ENCODE assay signal across 20 cellular contexts in the genomic region with DNA sequence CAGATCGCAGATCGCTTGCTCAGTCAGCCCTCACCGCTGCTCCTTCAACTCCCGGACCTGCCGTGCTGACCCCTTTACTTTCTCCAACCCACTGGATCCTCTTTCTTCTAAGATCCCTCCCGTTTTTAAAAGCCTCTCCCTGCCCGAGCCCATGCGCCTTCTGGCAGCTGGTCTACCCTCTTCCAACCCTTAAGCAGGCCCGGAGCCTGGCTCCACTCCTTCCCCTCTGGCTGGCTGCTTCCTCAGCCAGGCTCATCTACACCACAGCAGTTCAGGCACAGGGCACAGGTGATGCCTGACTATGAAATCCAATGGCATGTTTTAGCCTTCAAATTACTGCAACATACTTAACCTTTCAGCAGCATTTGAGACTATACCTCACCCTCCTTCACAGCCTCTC.
DNase-seq lines count a peak whose midpoint lies in the region; ATAC-seq and TF ChIP-seq lines count a peak whose summit lies in the region.
"Had no signal": no experiment of that assay in that cellular context is flagged by ENCODE, and none has a peak within 500 bp of the region (broad histone marks: within the 10 kb centered on the region; RNA-seq: fewer than 3 reads in every experiment).

No MANE protein-coding gene starts in this region.

- H3K9ac ChIP-seq in neuronal stem cell (ENCODE audit: low read depth, low read length, poor library complexity), result no peak overlapping the region
- H3K9ac ChIP-seq: BLaER1 had no signal

- peak overlapping the region; percentile 26 for H2BK15ac ChIP-seq in neuronal stem cell (ENCODE audit: low read length)

- no peak for TF ChIP-seq CTCF in WTC11 (IDR thresholded peaks at IDR 0.05)

- H4K91ac ChIP-seq in neuronal stem cell (ENCODE audit: low read depth, low read length, poor library complexity), result no peak overlapping the region

- H3K36me3 Mint-ChIP-seq in WTC11, result peaks cover 3% of the 10 kb centered on the region
- no peaks in the 10 kb centered on the region for H3K36me3 Mint-ChIP-seq in activated CD4-positive, alpha-beta memory T cell treated with anti-CD3 and anti-CD28 coated beads, Interleukin-2, amount 10 ng/mL, durations not matched to agents 7 days and 5 days (ENCODE audit: low read depth)
- H3K36me3 Mint-ChIP-seq in activated T-cell treated with anti-CD3 and anti-CD28 coated beads, Interleukin-2, amount 50 U/mL, for 72 hours (ENCODE audit: insufficient read depth in 2 of 2), result no peaks in the 10 kb centered on the region
- H3K36me3 Mint-ChIP-seq: CD4-positive, CD25-positive, alpha-beta regulatory T cell; CD8-positive, alpha-beta T cell had no signal

- H3K27me3 ChIP-seq in neuronal stem cell (ENCODE audit: control insufficient read depth in 3 of 3, insufficient read depth in 3 of 3, low read depth in 1 of 3, low read length in 3 of 3), result peaks cover 0 to 4% (median 0%) of the 10 kb centered on the region in 3 experiments
- H3K27me3 ChIP-seq: BLaER1 had no signal

- no peak overlapping the region for H3K14ac ChIP-seq in neuronal stem cell (ENCODE audit: low read length)

- H3K23ac ChIP-seq in neuronal stem cell (ENCODE audit: low read depth, low read length, poor library complexity), result no peak overlapping the region

- H3K4me1 ChIP-seq in neuronal stem cell (ENCODE audit: control insufficient read depth in 2 of 2, insufficient read depth in 1 of 2, low read depth in 1 of 2, low read length in 2 of 2), result no peaks in the 10 kb centered on the region
- H3K4me1 ChIP-seq: Caco-2 had no signal

- no peak overlapping the region for H2BK120ac ChIP-seq in neuronal stem cell (ENCODE audit: low read depth, low read length)

- DNase-seq in ELF-1 (ENCODE audit: low read depth, low spot score) (peak; percentile 28), WTC11 (ENCODE audit: low spot score) (no peak), neuronal stem cell (ENCODE audit: low spot score) (no peak), Kasumi-1 (lab: John Stamatoyannopoulos, UW) (no peak)
- DNase-seq in activated CD4-positive, alpha-beta memory T cell treated with anti-CD3 and anti-CD28 coated beads, Interleukin-2, amount 10 ng/mL, durations not matched to agents 7 days and 5 days, result no peak
- DNase-seq in activated T-cell treated with anti-CD3 and anti-CD28 coated beads, Interleukin-2, amount 50 U/mL, for 72 hours, result no peak
- DNase-seq: Caco-2; CD4-positive, CD25-positive, alpha-beta regulatory T cell; CD8-positive, alpha-beta T cell; DMS153; DND-41; GDM1; GOT3; H7; HCEC 1CT had no signal

- H2BK5ac ChIP-seq in neuronal stem cell (ENCODE audit: low read length), result no peak overlapping the region

- H3K4me3 ChIP-seq in neuronal stem cell (ENCODE audit: low read length in 2 of 2), result no peak overlapping the region
- H3K4me3 ChIP-seq: BLaER1, GM12878 had no signal

- no peaks in the 10 kb centered on the region for H3K9me3 Mint-ChIP-seq in WTC11
- no peaks in the 10 kb centered on the region for H3K9me3 Mint-ChIP-seq in activated CD4-positive, alpha-beta memory T cell treated with anti-CD3 and anti-CD28 coated beads, Interleukin-2, amount 10 ng/mL, durations not matched to agents 7 days and 5 days
- no peaks in the 10 kb centered on the region for H3K9me3 Mint-ChIP-seq in activated T-cell treated with anti-CD3 and anti-CD28 coated beads, Interleukin-2, amount 50 U/mL, for 72 hours
- H3K9me3 Mint-ChIP-seq: CD4-positive, CD25-positive, alpha-beta regulatory T cell; CD8-positive, alpha-beta T cell had no signal

- H3K36me3 ChIP-seq in neuronal stem cell (replicated peaks in 1 of 2; ENCODE audit: control insufficient read depth in 2 of 2, insufficient read depth in 2 of 2, low read length in 2 of 2), result no peaks in the 10 kb centered on the region
- H3K36me3 ChIP-seq: BLaER1 had no signal

- H3K27me3 Mint-ChIP-seq in WTC11 (ENCODE audit: low read depth), result no peaks in the 10 kb centered on the region
- peaks cover 42% of the 10 kb centered on the region for H3K27me3 Mint-ChIP-seq in activated CD4-positive, alpha-beta memory T cell treated with anti-CD3 and anti-CD28 coated beads, Interleukin-2, amount 10 ng/mL, durations not matched to agents 7 days and 5 days
- peaks cover 33% of the 10 kb centered on the region for H3K27me3 Mint-ChIP-seq in activated T-cell treated with anti-CD3 and anti-CD28 coated beads, Interleukin-2, amount 50 U/mL, for 72 hours (ENCODE audit: low read depth)

- peaks cover 2% of the 10 kb centered on the region for H3K4me1 Mint-ChIP-seq in WTC11
- H3K4me1 Mint-ChIP-seq in activated CD4-positive, alpha-beta memory T cell treated with anti-CD3 and anti-CD28 coated beads, Interleukin-2, amount 10 ng/mL, durations not matched to agents 7 days and 5 days, result no peaks in the 10 kb centered on the region
- no peaks in the 10 kb centered on the region for H3K4me1 Mint-ChIP-seq in activated T-cell treated with anti-CD3 and anti-CD28 coated beads, Interleukin-2, amount 50 U/mL, for 72 hours (ENCODE audit: low read depth)
- H3K4me1 Mint-ChIP-seq: CD4-positive, CD25-positive, alpha-beta regulatory T cell had no signal

- no peaks in the 10 kb centered on the region for H3K79me1 ChIP-seq in neuronal stem cell (ENCODE audit: low read depth, low read length)

- peak; percentile 65 for ATAC-seq in WTC11
- ATAC-seq in activated T-cell treated with anti-CD3 and anti-CD28 coated beads, Interleukin-2, amount 50 U/mL, for 72 hours (replicated peaks in 1 of 2), result no peak
- ATAC-seq: CD8-positive, alpha-beta T cell; GM12878 had no signal

- H3K9me3 ChIP-seq in neuronal stem cell (replicated peaks in 1 of 2; ENCODE audit: control insufficient read depth in 2 of 2, insufficient read depth in 1 of 2, low read depth in 1 of 2, low read length in 2 of 2), result no peaks in the 10 kb centered on the region
- H3K9me3 ChIP-seq: BLaER1, Caco-2 had no signal

- no peak overlapping the region for H3K4me2 ChIP-seq in neuronal stem cell (ENCODE audit: insufficient read depth, low read length, poor library complexity, severe bottlenecking)
- H3K4me2 ChIP-seq: BLaER1 had no signal

- CTCF ChIA-PET in WTC11 (lab: Charles Lee), result interaction anchor here (0.5 kb wide), 1 partner anchor 275 kb away, joined by 3 read pairs; no protein-coding TSS in a partner anchor
- CTCF ChIA-PET in activated CD4-positive, alpha-beta memory T cell treated with anti-CD3 and anti-CD28 coated beads, Interleukin-2, amount 10 ng/mL, durations not matched to agents 7 days and 5 days (lab: Charles Lee), result no interaction called here

- no peak overlapping the region for H3K18ac ChIP-seq in neuronal stem cell (ENCODE audit: low read length)

- peak overlapping the region; percentile 82 for H4K8ac ChIP-seq in neuronal stem cell (ENCODE audit: low read depth, low read length)

- H2AK5ac ChIP-seq in neuronal stem cell (ENCODE audit: low read depth, low read length), result no peak overlapping the region

- no peak overlapping the region for H3K4ac ChIP-seq in neuronal stem cell (ENCODE audit: low read length)

- peak overlapping the region; percentile 58 for H2BK12ac ChIP-seq in neuronal stem cell (ENCODE audit: low read length)

- H3K27ac ChIP-seq in neuronal stem cell (replicated peaks; ENCODE audit: low read length), result no peak overlapping the region
- H3K27ac ChIP-seq: 22Rv1, BLaER1, C4-2B had no signal

- no peak overlapping the region for H2AFZ ChIP-seq in neuronal stem cell (ENCODE audit: low read length)

- no peak overlapping the region for H3K4me3 Mint-ChIP-seq in WTC11
- H3K4me3 Mint-ChIP-seq in activated CD4-positive, alpha-beta memory T cell treated with anti-CD3 and anti-CD28 coated beads, Interleukin-2, amount 10 ng/mL, durations not matched to agents 7 days and 5 days, result no peak overlapping the region
- no peak overlapping the region for H3K4me3 Mint-ChIP-seq in activated T-cell treated with anti-CD3 and anti-CD28 coated beads, Interleukin-2, amount 50 U/mL, for 72 hours
- H3K4me3 Mint-ChIP-seq: B cell; CD4-positive, CD25-positive, alpha-beta regulatory T cell; CD8-positive, alpha-beta T cell had no signal

- no peak overlapping the region; the same call in 1 of the 2 replicates for H3K27ac Mint-ChIP-seq in WTC11
- H3K27ac Mint-ChIP-seq in activated CD4-positive, alpha-beta memory T cell treated with anti-CD3 and anti-CD28 coated beads, Interleukin-2, amount 10 ng/mL, durations not matched to agents 7 days and 5 days, result no peak overlapping the region
- H3K27ac Mint-ChIP-seq in activated T-cell treated with anti-CD3 and anti-CD28 coated beads, Interleukin-2, amount 50 U/mL, for 72 hours, result no peak overlapping the region
- H3K27ac Mint-ChIP-seq: B cell; CD4-positive, CD25-positive, alpha-beta regulatory T cell; CD8-positive, alpha-beta T cell had no signal

- POLR2A ChIA-PET in WTC11 (lab: Charles Lee), result no interaction called here
- POLR2A ChIA-PET in activated CD4-positive, alpha-beta memory T cell treated with anti-CD3 and anti-CD28 coated beads, Interleukin-2, amount 10 ng/mL, durations not matched to agents 7 days and 5 days (lab: Charles Lee), result no interaction called here

- WGBS in neuronal stem cell (ENCODE audit: extremely low coverage in 2 of 2, insufficient read length in 2 of 2, insufficient replicate concordance in 1 of 2), 2 donors, result no CpG with 5 or more reads among the region's 9 CpGs

TF ChIP-seq in WTC11, 78 proteins besides CTCF, POLR2A, EP300 and RAD21 (continues in another document):
- TF ChIP-seq TEAD4 (CRISPR knock-in tag; IDR thresholded peaks at IDR 0.05), result no peak
- no peak for TF ChIP-seq ZNF396 (CRISPR knock-in tag; IDR thresholded peaks at IDR 0.05; ENCODE audit: borderline replicate concordance)
- TF ChIP-seq FOXK1 (CRISPR knock-in tag; IDR thresholded peaks at IDR 0.05), result no peak
- TF ChIP-seq ZNF232 (CRISPR knock-in tag; IDR thresholded peaks at IDR 0.05), result no peak
- TF ChIP-seq NFATC4 (CRISPR knock-in tag; IDR thresholded peaks at IDR 0.05), result no peak
- TF ChIP-seq, protein P1, sequence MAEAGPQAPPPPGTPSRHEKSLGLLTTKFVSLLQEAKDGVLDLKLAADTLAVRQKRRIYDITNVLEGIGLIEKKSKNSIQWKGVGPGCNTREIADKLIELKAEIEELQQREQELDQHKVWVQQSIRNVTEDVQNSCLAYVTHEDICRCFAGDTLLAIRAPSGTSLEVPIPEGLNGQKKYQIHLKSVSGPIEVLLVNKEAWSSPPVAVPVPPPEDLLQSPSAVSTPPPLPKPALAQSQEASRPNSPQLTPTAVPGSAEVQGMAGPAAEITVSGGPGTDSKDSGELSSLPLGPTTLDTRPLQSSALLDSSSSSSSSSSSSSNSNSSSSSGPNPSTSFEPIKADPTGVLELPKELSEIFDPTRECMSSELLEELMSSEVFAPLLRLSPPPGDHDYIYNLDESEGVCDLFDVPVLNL (CRISPR knock-in tag; IDR thresholded peaks at IDR 0.05; ENCODE audit: borderline replicate concordance, low read depth), result no peak
